In genomic region chr3:49172616-49173041, GRCh38 we compare ENCODE assay signal across 9 cellular contexts. TPM values are rescaled to one million over a fixed set of nuclear protein-coding genes. Genes with fewer than 3 reads are reported as not detected.
DNase-seq lines count a peak whose midpoint lies in the region; ATAC-seq and TF ChIP-seq lines count a peak whose summit lies in the region.
"Had no signal": no experiment of that assay in that cellular context is flagged by ENCODE, and none has a peak within 500 bp of the region (broad histone marks: within the 10 kb centered on the region; RNA-seq: fewer than 3 reads in every experiment).

No MANE protein-coding gene starts in this region.

- H3K36me3 ChIP-seq in colonic mucosa (no peaks in the 10 kb centered on the region), thoracic aorta (peaks cover 14% of the 10 kb centered on the region)

- H3K9me3 ChIP-seq in colonic mucosa (no peaks in the 10 kb centered on the region), thoracic aorta (no peaks in the 10 kb centered on the region)

- no peaks in the 10 kb centered on the region for H3K4me1 ChIP-seq in colonic mucosa
- H3K4me1 ChIP-seq in thoracic aorta (ENCODE audit: control insufficient read depth in 1 of 2, low read depth in 2 of 2) = peaks cover 21 to 42% of the 10 kb centered on the region in 2 donors

- no peaks in the 10 kb centered on the region for H3K36me3 Mint-ChIP-seq in mesothelial cell of epicardium

- H3K4me3 ChIP-seq in colonic mucosa = peak overlapping the region; percentile 57
- H3K4me3 ChIP-seq in thoracic aorta = peak overlapping the region; percentile 90

- H3K4me1 Mint-ChIP-seq in mesothelial cell of epicardium = peaks cover 30% of the 10 kb centered on the region

- no peak for ATAC-seq in thoracic aorta (ENCODE audit: insufficient number of reproducible peaks, low FRiP score, low read depth)
- ATAC-seq in HG02571 (IDR thresholded peaks at IDR 0.05; ENCODE audit: unreplicated experiment) = no peak
- no peak for ATAC-seq in HG02938 (IDR thresholded peaks at IDR 0.05; ENCODE audit: unreplicated experiment)

- H3K27ac ChIP-seq in colonic mucosa (peak overlapping the region; percentile 53), thoracic aorta (peak overlapping the region; percentile 76 to 83)
- H3K27ac ChIP-seq: SK-N-MC had no signal

- peak overlapping the region; percentile 90 for H3K27ac Mint-ChIP-seq in mesothelial cell of epicardium

- no peak for TF ChIP-seq CTCF in colonic mucosa (IDR thresholded peaks at IDR 0.05)
- TF ChIP-seq CTCF in mesothelial cell of epicardium (IDR thresholded peaks at IDR 0.05; ENCODE audit: unreplicated experiment) = no peak
- TF ChIP-seq CTCF in thoracic aorta (IDR thresholded peaks at IDR 0.05) = no peak
- no peak for TF ChIP-seq CTCF in GM10266 (IDR thresholded peaks at IDR 0.05; ENCODE audit: control insufficient read depth, insufficient read depth, low read depth, missing control alignments)

- no peaks in the 10 kb centered on the region for H3K9me3 Mint-ChIP-seq in mesothelial cell of epicardium

- peak overlapping the region; percentile 72 to 95 for H3K9ac ChIP-seq in colonic mucosa (ENCODE audit: low read depth in 2 of 2, low read length in 2 of 2)

- DNase-seq in NCI-H69 (lab: John Stamatoyannopoulos, UW) (peak; percentile 2), colonic mucosa (no peak), mesothelial cell of epicardium (ENCODE audit: low spot score in 2 of 2, unreplicated experiment in 2 of 2) (no peak), thoracic aorta (ENCODE audit: low spot score) (no peak), GM10266 (ENCODE audit: extremely low spot score) (no peak), DMS79 treated with DMSO at 0.1 percent for 48 hours (lab: John Stamatoyannopoulos, UW) (no peak)

- H3K27me3 ChIP-seq in colonic mucosa (no peaks in the 10 kb centered on the region), thoracic aorta (replicated peaks; ENCODE audit: insufficient read depth) (no peaks in the 10 kb centered on the region)

- peak overlapping the region; percentile 83 for H3K4me3 Mint-ChIP-seq in mesothelial cell of epicardium

- intact Hi-C loops in colonic mucosa (cut with DNase I) = loop anchor here (5.0 kb wide), 1 partner anchor 105 kb away; the partner anchor contains the start of gene C3orf62

- H3K27me3 Mint-ChIP-seq in mesothelial cell of epicardium (ENCODE audit: low read depth) = peaks cover 3% of the 10 kb centered on the region

RNA-seq across cellular contexts. Expression of gene KLHDC8B, which starts 1.2 kb away (rescaled TPM):
- 1 to 10 TPM; 5.1 to 9.4 TPM for total RNA-seq in colonic mucosa
- total RNA-seq in mesothelial cell of epicardium = 51.2 to 58.8 TPM (median 55.5 TPM) in 3 replicates
- 10 to 100 TPM; 22.4 to 29.8 TPM for total RNA-seq in thoracic aorta

RNA-seq across cellular contexts. Expression of gene CCDC71, which starts 6.5 kb away (rescaled TPM):
- total RNA-seq in colonic mucosa (10 to 100 TPM; 17.8 to 22.6 TPM), mesothelial cell of epicardium (28.7 to 29.8 TPM (median 28.9 TPM) in 3 replicates), thoracic aorta (10 to 100 TPM; 28.8 to 28.9 TPM)

RNA-seq across cellular contexts. Expression of gene LAMB2, which starts 39.8 kb away (rescaled TPM):
- total RNA-seq in colonic mucosa = 100 to 1,000 TPM in 1 of 2 donors, 10 to 100 TPM in 1; 83.5 to 112 TPM
- 335 to 359 TPM (median 348 TPM) in 3 replicates for total RNA-seq in mesothelial cell of epicardium
- 100 to 1,000 TPM; 764 to 806 TPM for total RNA-seq in thoracic aorta

RNA-seq across cellular contexts. Expression of gene USP19, which starts 52.0 kb away (rescaled TPM):
- total RNA-seq in colonic mucosa (10 to 100 TPM; 59.1 to 81.0 TPM), mesothelial cell of epicardium (76.2 to 79.7 TPM (median 76.6 TPM) in 3 replicates), thoracic aorta (10 to 100 TPM; 56.3 to 62.5 TPM)
